ENCODE assay signal across 8 cellular contexts in genomic region chr19:12721656-12722565, GRCh38. TPM values are rescaled to one million over a fixed set of nuclear protein-coding genes. Genes with fewer than 3 reads are reported as not detected.
DNase-seq lines count a peak whose midpoint lies in the region; ATAC-seq and TF ChIP-seq lines count a peak whose summit lies in the region.

No MANE protein-coding gene starts in this region.

- TF ChIP-seq CTCF in epithelial cell of proximal tubule (conservative IDR thresholded peaks at IDR 0.05; ENCODE audit: low read depth, low read length) (no peak), suprapubic skin (IDR thresholded peaks at IDR 0.05) (no peak)

- H3K4me3 ChIP-seq in epithelial cell of proximal tubule (ENCODE audit: low read depth, low read length): peak overlapping the region; percentile 87
- peak overlapping the region; percentile 87 for H3K4me3 ChIP-seq in mucosa of stomach (ENCODE audit: low read length)
- peak overlapping the region; percentile 81 for H3K4me3 ChIP-seq in suprapubic skin

- peak overlapping the region; percentile 95 for H3K27ac ChIP-seq in suprapubic skin

- H3K27me3 ChIP-seq in mucosa of stomach (ENCODE audit: control insufficient read depth, insufficient read depth, low read length) (no peaks in the 10 kb centered on the region), suprapubic skin (no peaks in the 10 kb centered on the region)

- peak; percentile 25 for ATAC-seq in HG02798 (IDR thresholded peaks at IDR 0.05; ENCODE audit: poor library complexity, unreplicated experiment)

- DNase-seq in NCI-H1436 (lab: John Stamatoyannopoulos, UW) (peak; percentile 39), NCI-H1436 treated with DMSO at 0.1 percent for 48 hours (lab: John Stamatoyannopoulos, UW) (no peak), NCI-H2227 treated with DMSO at 0.1 percent for 48 hours (lab: John Stamatoyannopoulos, UW) (peak; percentile 53), activated T-cell treated with anti-CD3 and anti-CD28 coated beads for 48 hours (ENCODE audit: low read depth) (peak; percentile 51), epithelial cell of proximal tubule (ENCODE audit: low read depth) (no peak), suprapubic skin (ENCODE audit: low spot score in 2 of 2) (peak; percentile 87 to 88)

- H3K36me3 ChIP-seq in mucosa of stomach (ENCODE audit: control insufficient read depth, insufficient read depth, low read length) (no peaks in the 10 kb centered on the region), suprapubic skin (peaks cover 21% of the 10 kb centered on the region)

- H3K9me3 ChIP-seq in mucosa of stomach (ENCODE audit: control insufficient read depth, low read length): no peaks in the 10 kb centered on the region
- no peaks in the 10 kb centered on the region for H3K9me3 ChIP-seq in suprapubic skin

- TF ChIP-seq EP300 in suprapubic skin (IDR thresholded peaks at IDR 0.05): no peak

- H3K4me1 ChIP-seq in mucosa of stomach (ENCODE audit: control insufficient read depth, insufficient read depth, low read length) (peaks cover 19% of the 10 kb centered on the region), suprapubic skin (peaks cover 36% of the 10 kb centered on the region)

- peak overlapping the region; percentile 90 for H3K9ac ChIP-seq in mucosa of stomach (ENCODE audit: low read length)

- no peak for TF ChIP-seq POLR2A in suprapubic skin (IDR thresholded peaks at IDR 0.05)

- 0% methylated on average over 56 of the region's 65 CpGs for WGBS in suprapubic skin

RNA-seq across cellular contexts. Expression of gene TNPO2, which starts 1.8 kb away (rescaled TPM):
- total RNA-seq in epithelial cell of proximal tubule (21.9 and 33.3 TPM in 2 replicates), suprapubic skin (100 to 1,000 TPM in 2 of 4 donors, 10 to 100 TPM in 2; 94.6 to 206 (median 110) TPM)

RNA-seq across cellular contexts. Expression of gene TRIR, which starts 12.6 kb away (rescaled TPM):
- total RNA-seq in epithelial cell of proximal tubule: 430 and 635 TPM in 2 replicates
- total RNA-seq in suprapubic skin: 100 to 1,000 TPM; 164 to 228 (median 210) TPM

RNA-seq across cellular contexts. Expression of gene GET3, which starts 15.4 kb away (rescaled TPM):
- 86.6 and 151 TPM in 2 replicates for total RNA-seq in epithelial cell of proximal tubule
- total RNA-seq in suprapubic skin: 10 to 100 TPM; 26.2 to 63.6 (median 56.9) TPM

RNA-seq across cellular contexts. Expression of gene FBXW9, which starts 25.5 kb away (rescaled TPM):
- total RNA-seq in epithelial cell of proximal tubule: 18.5 and 21.3 TPM in 2 replicates
- 10 to 100 TPM in 3 of 4 donors, 1 to 10 TPM in 1; 9.7 to 13.7 (median 12.3) TPM for total RNA-seq in suprapubic skin

RNA-seq across cellular contexts. Expression of gene BEST2, which starts 29.7 kb away (rescaled TPM):
- total RNA-seq in epithelial cell of proximal tubule (not detected in 2 replicates), suprapubic skin (10 to 100 TPM; 18.2 to 62.0 (median 46.8) TPM)

Comparison
In these comparisons a context has a peak if more than half of its experiments do, and no peak if none do; other contexts are left out.
1. DNase-seq: peak in NCI-H1436 (single experiment), NCI-H2227 treated with DMSO at 0.1 percent for 48 hours (single experiment), activated T-cell treated with anti-CD3 and anti-CD28 coated beads for 48 hours (single experiment) and suprapubic skin (2 of 2); none in NCI-H1436 treated with DMSO at 0.1 percent for 48 hours (single experiment) and epithelial cell of proximal tubule (single experiment).
2. Peak in every context shown above with its lines, with median percentiles within 50 percentile points of each other: H3K4me3 ChIP-seq.